ENCODE assay signal across 8 cellular contexts in the genomic region with DNA sequence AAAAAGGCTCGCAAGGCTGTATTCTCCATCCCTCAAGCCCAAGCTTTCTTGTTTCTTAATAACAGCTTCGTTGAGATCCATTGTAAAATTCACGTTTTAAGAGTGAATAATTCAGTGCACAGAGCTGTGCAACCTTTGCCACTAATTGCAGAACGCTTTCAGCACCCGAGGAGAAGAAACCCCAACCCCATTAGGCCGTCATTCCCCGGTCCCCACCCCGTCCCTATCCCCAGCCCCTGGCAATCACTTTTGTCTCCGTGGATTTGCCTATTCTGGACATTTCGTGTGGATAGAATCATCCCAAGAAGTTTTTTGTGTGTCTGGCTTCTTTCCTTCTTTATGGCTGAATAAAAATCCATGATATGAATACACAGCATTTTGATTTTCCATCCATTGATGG. TPM values are rescaled to one million over a fixed set of nuclear protein-coding genes. Genes with fewer than 3 reads are reported as not detected.
DNase-seq lines count a peak whose midpoint lies in the region; ATAC-seq and TF ChIP-seq lines count a peak whose summit lies in the region.
"Not testable (repeated sequence)": the region's sequence is repeated elsewhere in the genome, so short reads cannot be mapped to it uniquely, and the experiment has no call there.

No MANE protein-coding gene starts in this region.

- not testable (repeated sequence) for TF ChIP-seq CTCF in GM12865 (IDR thresholded peaks at IDR 0.05; ENCODE audit: insufficient read depth, low read depth, low read length, missing control alignments); coronary artery (IDR thresholded peaks at IDR 0.05); heart left ventricle (IDR thresholded peaks at IDR 0.05); mucosa of descending colon (IDR thresholded peaks at IDR 0.05); gastrocnemius medialis (IDR thresholded peaks at IDR 0.05 in 4 of 5, conservative IDR thresholded peaks at IDR 0.05 in 1 of 5)

- CTCF ChIA-PET in activated CD8-positive, alpha-beta T cell treated with anti-CD3 and anti-CD28 coated beads, Interleukin-2, amount 10 ng/mL, durations not matched to agents 7 days and 5 days (lab: Charles Lee) = not testable (repeated sequence)

- not testable (repeated sequence) for H3K4me1 Mint-ChIP-seq in activated CD8-positive, alpha-beta T cell treated with anti-CD3 and anti-CD28 coated beads, Interleukin-2, amount 10 ng/mL, durations not matched to agents 7 days and 5 days (ENCODE audit: low read depth)

- H3K9me3 ChIP-seq in heart left ventricle; mucosa of descending colon; gastrocnemius medialis; aorta (ENCODE audit: control insufficient read depth, low read length): not testable (repeated sequence)

- not testable (repeated sequence) for TF ChIP-seq POLR2A in heart left ventricle (IDR thresholded peaks at IDR 0.05); gastrocnemius medialis (IDR thresholded peaks at IDR 0.05)

- not testable (repeated sequence) for H3K4me3 Mint-ChIP-seq in activated CD8-positive, alpha-beta T cell treated with anti-CD3 and anti-CD28 coated beads, Interleukin-2, amount 10 ng/mL, durations not matched to agents 7 days and 5 days

- H3K27ac ChIP-seq in coronary artery (peak overlapping the region; percentile 79 to 90), heart left ventricle (peak overlapping the region; percentile 74 to 90 (median 86)), gastrocnemius medialis (peak overlapping the region; percentile 87 to 96 (median 90))
- H3K27ac ChIP-seq in aorta (ENCODE audit: low read depth in 1 of 2, low read length in 2 of 2) = not testable (repeated sequence)

- peak; percentile 10 for ATAC-seq in activated CD8-positive, alpha-beta T cell treated with anti-CD3 and anti-CD28 coated beads, Interleukin-2, amount 10 ng/mL, durations not matched to agents 7 days and 5 days
- ATAC-seq in heart left ventricle (peak in 3 of 4 donors; percentile 2 to 22 (median 12)), mucosa of descending colon (peak; percentile 0), gastrocnemius medialis (peak; percentile 9 to 11), aorta (ENCODE audit: low FRiP score) (peak; percentile 44)

- POLR2A ChIA-PET in activated CD8-positive, alpha-beta T cell treated with anti-CD3 and anti-CD28 coated beads, Interleukin-2, amount 10 ng/mL, durations not matched to agents 7 days and 5 days (lab: Charles Lee) = not testable (repeated sequence)

- in situ Hi-C loops in gastrocnemius medialis (cut with MboI; ENCODE audit: low sequenced_read_pairs in 4 of 4) = not testable (repeated sequence)

- H3K36me3 ChIP-seq in heart left ventricle; mucosa of descending colon (ENCODE audit: low read depth); gastrocnemius medialis; aorta (ENCODE audit: control insufficient read depth in 1 of 2, insufficient read depth in 2 of 2, low read length in 1 of 2): not testable (repeated sequence)

- 2 to 16% (median 5%) methylated on average over 7 to 9 of the region's 10 CpGs for WGBS in heart left ventricle, 4 donors
- 4 to 10% methylated on average over 7 of the region's 10 CpGs for WGBS in aorta, 2 donors

- intact Hi-C loops in heart left ventricle (cut with DNase I); mucosa of descending colon (cut with DNase I, micrococcal nuclease); gastrocnemius medialis (cut with DNase I; ENCODE audit: low total_unique reads); aorta (cut with DNase I): not testable (repeated sequence)

- not testable (repeated sequence) for H3K27me3 ChIP-seq in heart left ventricle; gastrocnemius medialis; aorta (ENCODE audit: control insufficient read depth in 1 of 2, insufficient read depth in 2 of 2, low read length in 1 of 2)

- not testable (repeated sequence) for H3K9me3 Mint-ChIP-seq in activated CD8-positive, alpha-beta T cell treated with anti-CD3 and anti-CD28 coated beads, Interleukin-2, amount 10 ng/mL, durations not matched to agents 7 days and 5 days (ENCODE audit: insufficient read depth)

- H3K4me3 ChIP-seq in GM12865 (ENCODE audit: low read depth, low read length) (peak overlapping the region; percentile 56), coronary artery (peak overlapping the region; percentile 67), heart left ventricle (peak overlapping the region in 11 of 12 donors; percentile 18 to 59 (median 45)), gastrocnemius medialis (peak overlapping the region; percentile 40 to 58 (median 50))
- not testable (repeated sequence) for H3K4me3 ChIP-seq in mucosa of descending colon; aorta (ENCODE audit: low read length in 2 of 2)

- DNase-seq in GM12865 (ENCODE audit: low read depth); activated CD8-positive, alpha-beta T cell treated with anti-CD3 and anti-CD28 coated beads, Interleukin-2, amount 10 ng/mL, durations not matched to agents 7 days and 5 days; coronary artery (ENCODE audit: low spot score); heart left ventricle; mucosa of descending colon; gastrocnemius medialis: not testable (repeated sequence)
- peak; percentile 8 for DNase-seq in LHCN-M2 (ENCODE audit: low read depth)
- DNase-seq in aorta = peak in 1 of 2 donors; percentile 41

- not testable (repeated sequence) for H3K4me1 ChIP-seq in heart left ventricle; mucosa of descending colon (ENCODE audit: low read depth); gastrocnemius medialis; aorta (ENCODE audit: control insufficient read depth in 1 of 2, insufficient read depth in 2 of 2, low read length in 2 of 2)

- not testable (repeated sequence) for H3K27ac Mint-ChIP-seq in activated CD8-positive, alpha-beta T cell treated with anti-CD3 and anti-CD28 coated beads, Interleukin-2, amount 10 ng/mL, durations not matched to agents 7 days and 5 days

- H3K27me3 Mint-ChIP-seq in activated CD8-positive, alpha-beta T cell treated with anti-CD3 and anti-CD28 coated beads, Interleukin-2, amount 10 ng/mL, durations not matched to agents 7 days and 5 days (ENCODE audit: low read depth) = not testable (repeated sequence)

- not testable (repeated sequence) for H3K36me3 Mint-ChIP-seq in activated CD8-positive, alpha-beta T cell treated with anti-CD3 and anti-CD28 coated beads, Interleukin-2, amount 10 ng/mL, durations not matched to agents 7 days and 5 days (ENCODE audit: low read depth)

RNA-seq across cellular contexts. Expression of gene GTF2IRD2B, which starts 1.0 kb away (rescaled TPM):
- total RNA-seq in LHCN-M2 (2014; rRNA removed) = 25.9 and 26.5 TPM in 2 replicates
- 30.0 TPM for polyA plus RNA-seq in LHCN-M2 (2012)
- 10 to 100 TPM; 24.6 to 25.6 TPM for total RNA-seq in activated CD8-positive, alpha-beta T cell treated with anti-CD3 and anti-CD28 coated beads, Interleukin-2, amount 10 ng/mL, durations not matched to agents 7 days and 5 days
- total RNA-seq in heart left ventricle = 10 to 100 TPM; 22.5 to 65.9 (median 36.7) TPM
- 10 to 100 TPM; 11.0 to 19.5 TPM for polyA plus RNA-seq in heart left ventricle
- 10 to 100 TPM; 33.2 to 66.0 (median 51.3) TPM for total RNA-seq in mucosa of descending colon
- total RNA-seq in gastrocnemius medialis = 10 to 100 TPM; 49.7 to 64.7 (median 60.1) TPM
- total RNA-seq in aorta = 10 to 100 TPM; 37.9 to 45.9 TPM
- polyA plus RNA-seq in aorta = 10 to 100 TPM in 1 of 2 donors, 1 to 10 TPM in 1; 3.3 to 32.7 TPM

RNA-seq across cellular contexts. Expression of gene RCC1L, which starts 19.8 kb away (rescaled TPM):
- total RNA-seq in LHCN-M2 (2014; rRNA removed) (100 and 104 TPM in 2 replicates), heart left ventricle (10 to 100 TPM; 36.5 to 54.1 (median 47.9) TPM), mucosa of descending colon (10 to 100 TPM; 33.3 to 42.9 (median 35.4) TPM), gastrocnemius medialis (100 to 1,000 TPM in 1 of 4 donors, 10 to 100 TPM in 3; 52.7 to 101 (median 61.0) TPM), aorta (10 to 100 TPM; 25.6 to 31.8 TPM)
- polyA plus RNA-seq in LHCN-M2 (2012) = 73.9 TPM
- total RNA-seq in activated CD8-positive, alpha-beta T cell treated with anti-CD3 and anti-CD28 coated beads, Interleukin-2, amount 10 ng/mL, durations not matched to agents 7 days and 5 days = 10 to 100 TPM; 40.8 to 42.9 TPM
- polyA plus RNA-seq in heart left ventricle (10 to 100 TPM; 41.0 to 43.7 TPM), aorta (10 to 100 TPM; 22.5 to 26.8 TPM)
